Comparison of ENCODE assay signal across 13 cellular contexts in genomic region chrX:106917830-106918500, GRCh38. TPM values are rescaled to one million over a fixed set of nuclear protein-coding genes. Genes with fewer than 3 reads are reported as not detected.
DNase-seq lines count a peak whose midpoint lies in the region; ATAC-seq and TF ChIP-seq lines count a peak whose summit lies in the region.
"Had no signal": no experiment of that assay in that cellular context is flagged by ENCODE, and none has a peak within 500 bp of the region (broad histone marks: within the 10 kb centered on the region; RNA-seq: fewer than 3 reads in every experiment).

No MANE protein-coding gene starts in this region.

- H3K9me3 ChIP-seq in PC-3 (ENCODE audit: low read length) (no peaks in the 10 kb centered on the region), trophoblast cell (ENCODE audit: insufficient read depth, low read depth, low read length) (no peaks in the 10 kb centered on the region)
- H3K9me3 ChIP-seq: SJCRH30 had no signal

- no peak overlapping the region for H4K12ac ChIP-seq in trophoblast cell (ENCODE audit: low read depth, low read length)

- H3K14ac ChIP-seq in trophoblast cell (ENCODE audit: low read length) = no peak overlapping the region

- H4K20me1 ChIP-seq in PC-3 (ENCODE audit: low read length) = no peaks in the 10 kb centered on the region

- ATAC-seq in GM18870 (IDR thresholded peaks at IDR 0.05; ENCODE audit: unreplicated experiment) = peak; percentile 57
- peak; percentile 89 for ATAC-seq in PC-3
- ATAC-seq in GM21526 (IDR thresholded peaks at IDR 0.05; ENCODE audit: low FRiP score, unreplicated experiment) = no peak

- no peak overlapping the region for H4K91ac ChIP-seq in trophoblast cell (ENCODE audit: low read depth, low read length)

- TF ChIP-seq CTCF in PC-3 (conservative IDR thresholded peaks at IDR 0.05; ENCODE audit: low read depth, low read length) = no peak
- no peak for TF ChIP-seq CTCF in epithelial cell of esophagus (IDR thresholded peaks at IDR 0.05; ENCODE audit: insufficient read depth, low read depth, low read length, missing control alignments)

- H3K9me2 ChIP-seq in PC-3 (replicated peaks; ENCODE audit: low read length) = no peaks in the 10 kb centered on the region

- no peak overlapping the region for H2AK5ac ChIP-seq in trophoblast cell (ENCODE audit: low read length)

- H3K4me1 ChIP-seq in PC-3 (ENCODE audit: insufficient read depth, low read length) (peaks cover 20% of the 10 kb centered on the region), trophoblast cell (ENCODE audit: control insufficient read depth in 1 of 2, insufficient read depth in 2 of 2, low read length in 2 of 2) (peaks cover 0 to 6% of the 10 kb centered on the region in 2 experiments)
- H3K4me1 ChIP-seq: SJCRH30 had no signal

- H3K9ac ChIP-seq in PC-3 (ENCODE audit: low read length) = no peak overlapping the region
- no peak overlapping the region for H3K9ac ChIP-seq in trophoblast cell (ENCODE audit: low read length)
- H3K9ac ChIP-seq: KMS-11 had no signal

- H3K27me3 ChIP-seq in PC-3 (ENCODE audit: low read length) (no peaks in the 10 kb centered on the region), trophoblast cell (ENCODE audit: insufficient read depth, low read length) (no peaks in the 10 kb centered on the region)
- H3K27me3 ChIP-seq: SJCRH30 had no signal

- no peak overlapping the region for H3K4ac ChIP-seq in trophoblast cell (ENCODE audit: low read depth, low read length)

- no peak overlapping the region for H2BK120ac ChIP-seq in trophoblast cell (ENCODE audit: insufficient read depth, low read length, poor library complexity)

- no peak overlapping the region for H2BK5ac ChIP-seq in trophoblast cell (ENCODE audit: low read depth, low read length, poor library complexity)

- no peaks in the 10 kb centered on the region for H3F3A ChIP-seq in PC-3 (ENCODE audit: low read length, unreplicated experiment)

- H3K18ac ChIP-seq in trophoblast cell (ENCODE audit: low read length) = no peak overlapping the region

- peak overlapping the region; percentile 52 for H3K4me2 ChIP-seq in PC-3 (ENCODE audit: low read length)
- H3K4me2 ChIP-seq in trophoblast cell (ENCODE audit: low read length) = no peak overlapping the region
- H3K4me2 ChIP-seq: KMS-11 had no signal

- BruUV-seq in PC-3 (replicated peaks; lab: Mats Ljungman, UMichigan) = no TSS peak

- H3K36me3 ChIP-seq in PC-3 (ENCODE audit: low read depth, low read length) (no peaks in the 10 kb centered on the region), trophoblast cell (ENCODE audit: control insufficient read depth in 1 of 2, insufficient read depth in 2 of 2, low read length in 2 of 2) (no peaks in the 10 kb centered on the region)
- H3K36me3 ChIP-seq: SJCRH30 had no signal

- POLR2A ChIA-PET in PC-3 (lab: Charles Lee; ENCODE audit: unreplicated experiment) = no interaction called here

- DNase-seq in AML-193 (lab: John Stamatoyannopoulos, UW) = peak; percentile 2 to 32
- DNase-seq in PC-3 = peak; percentile 95
- peak; percentile 82 for DNase-seq in epithelial cell of esophagus (ENCODE audit: low read depth)
- no peak for DNase-seq in NCI-H1694 treated with DMSO at 0.1 percent for 48 hours (lab: John Stamatoyannopoulos, UW)
- no peak for DNase-seq in effector CD8-positive, alpha-beta T cell (lab: John Stamatoyannopoulos, UW)
- no peak for DNase-seq in trophoblast cell
- DNase-seq: GOT3, hypothalamus had no signal

- H3K4me3 ChIP-seq in PC-3 (ENCODE audit: low read length) (no peak overlapping the region), epithelial cell of esophagus (ENCODE audit: low read length) (no peak overlapping the region), trophoblast cell (ENCODE audit: low read depth, low read length) (no peak overlapping the region)
- H3K4me3 ChIP-seq: SJCRH30 had no signal

- intact Hi-C loops in PC-3 (cut with micrococcal nuclease) = no loop called here

- WGBS in trophoblast cell (ENCODE audit: extremely low coverage, insufficient coverage, insufficient read length) = no CpG with 5 or more reads among the region's 6 CpGs

- H3K79me2 ChIP-seq in PC-3 (ENCODE audit: low read length) (no peaks in the 10 kb centered on the region), trophoblast cell (ENCODE audit: control insufficient read depth, insufficient read depth, low read length, poor library complexity) (no peaks in the 10 kb centered on the region)

- no peak overlapping the region for H3K23ac ChIP-seq in trophoblast cell (ENCODE audit: low read length)

- H2AFZ ChIP-seq in PC-3 (ENCODE audit: low read length) (no peak overlapping the region), trophoblast cell (ENCODE audit: insufficient read depth, low read length, poor library complexity) (no peak overlapping the region)

- H4K8ac ChIP-seq in trophoblast cell (ENCODE audit: low read depth, low read length) = no peak overlapping the region

- no peak overlapping the region for H2BK12ac ChIP-seq in trophoblast cell (ENCODE audit: low read length)

- no peaks in the 10 kb centered on the region for H3K79me1 ChIP-seq in trophoblast cell (ENCODE audit: low read length)

- CTCF ChIA-PET in PC-3 (lab: Charles Lee) = no interaction called here

- H3K27ac ChIP-seq in PC-3 (ENCODE audit: low read length) = no peak overlapping the region
- no peak overlapping the region for H3K27ac ChIP-seq in trophoblast cell (ENCODE audit: low read depth, low read length)
- H3K27ac ChIP-seq: KMS-11, SJCRH30 had no signal

RNA-seq across cellular contexts. Expression of gene CLDN2, which starts 2.2 kb away (rescaled TPM):
- not detected in 2 replicates for total RNA-seq in PC-3 (2014; rRNA removed)
- polyA plus RNA-seq in trophoblast cell (2013) = 0.04 TPM in 1 of 2 replicates, not detected in the other
- total RNA-seq: posterior vena cava, SJCRH30 had no signal

RNA-seq across cellular contexts. Expression of gene RIPPLY1, which starts 14.8 kb away (rescaled TPM):
- total RNA-seq in PC-3 (2014; rRNA removed) = not detected in 2 replicates
- polyA plus RNA-seq in trophoblast cell (2013) = 0.04 and 0.07 TPM in 2 replicates

Comparison
In these comparisons a context has a peak if more than half of its experiments do, and no peak if none do; other contexts are left out.
1. DNase-seq: peak in AML-193 (2 of 2), PC-3 (single experiment) and epithelial cell of esophagus (single experiment); none in NCI-H1694 treated with DMSO at 0.1 percent for 48 hours (single experiment), effector CD8-positive, alpha-beta T cell (single experiment) and trophoblast cell (0 of 2).